Comparison of ENCODE assay signal across 1 cellular context in the genomic region with DNA sequence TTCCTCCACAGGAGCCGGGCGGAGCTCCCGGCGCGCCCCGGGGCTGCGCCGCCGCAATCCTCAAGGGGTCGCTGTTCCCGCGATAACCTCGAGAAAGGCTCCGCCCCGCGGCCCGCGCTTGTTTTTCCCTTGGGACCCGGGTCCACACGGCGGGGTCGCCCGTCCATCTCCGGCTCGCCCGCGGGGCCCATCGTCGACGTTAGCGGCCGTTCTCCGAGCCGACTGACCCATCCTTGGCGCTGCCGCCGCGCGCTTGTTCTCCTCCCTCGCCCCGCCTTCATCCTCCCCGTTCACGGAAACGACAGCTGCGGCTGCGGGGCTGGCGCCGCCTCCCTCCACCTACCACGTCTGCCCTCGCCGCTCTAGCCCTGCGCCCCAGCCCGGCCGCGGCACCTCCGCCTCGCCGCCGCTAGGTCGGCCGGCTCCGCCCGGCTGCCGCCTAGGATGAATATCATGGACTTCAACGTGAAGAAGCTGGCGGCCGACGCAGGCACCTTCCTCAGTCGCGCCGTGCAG.
TF ChIP-seq lines count a peak whose summit lies in the region.

TSS of gene SH3GLB1 (plus strand) at position 121 of the 516 bp plus-strand sequence. CDS start at position 445, 324 bp downstream.

TF ChIP-seq in HepG2, 621 proteins besides CTCF, POLR2A, EP300 and RAD21 (continued from another document and continues in another):
- TF ChIP-seq SRSF9 (IDR thresholded peaks at IDR 0.05; ENCODE audit: borderline replicate concordance, insufficient read depth, low read depth, low read length, poor library complexity, severe bottlenecking): no peak
- no peak for TF ChIP-seq RARA (CRISPR knock-in tag; IDR thresholded peaks at IDR 0.05)
- peak; percentile 53; the same call in 1 of the 2 replicates for TF ChIP-seq TARDBP (CRISPR knock-in tag; IDR thresholded peaks at IDR 0.05)
- peak; percentile 74; the same call in 1 of the 2 replicates for TF ChIP-seq GABPB1 (CRISPR knock-in tag; IDR thresholded peaks at IDR 0.05)
- TF ChIP-seq GPBP1L1 (CRISPR knock-in tag; IDR thresholded peaks at IDR 0.05): no peak
- no peak for TF ChIP-seq SRSF4 (IDR thresholded peaks at IDR 0.05; ENCODE audit: low read depth, low read length, poor library complexity, severe bottlenecking)
- TF ChIP-seq, protein P1, sequence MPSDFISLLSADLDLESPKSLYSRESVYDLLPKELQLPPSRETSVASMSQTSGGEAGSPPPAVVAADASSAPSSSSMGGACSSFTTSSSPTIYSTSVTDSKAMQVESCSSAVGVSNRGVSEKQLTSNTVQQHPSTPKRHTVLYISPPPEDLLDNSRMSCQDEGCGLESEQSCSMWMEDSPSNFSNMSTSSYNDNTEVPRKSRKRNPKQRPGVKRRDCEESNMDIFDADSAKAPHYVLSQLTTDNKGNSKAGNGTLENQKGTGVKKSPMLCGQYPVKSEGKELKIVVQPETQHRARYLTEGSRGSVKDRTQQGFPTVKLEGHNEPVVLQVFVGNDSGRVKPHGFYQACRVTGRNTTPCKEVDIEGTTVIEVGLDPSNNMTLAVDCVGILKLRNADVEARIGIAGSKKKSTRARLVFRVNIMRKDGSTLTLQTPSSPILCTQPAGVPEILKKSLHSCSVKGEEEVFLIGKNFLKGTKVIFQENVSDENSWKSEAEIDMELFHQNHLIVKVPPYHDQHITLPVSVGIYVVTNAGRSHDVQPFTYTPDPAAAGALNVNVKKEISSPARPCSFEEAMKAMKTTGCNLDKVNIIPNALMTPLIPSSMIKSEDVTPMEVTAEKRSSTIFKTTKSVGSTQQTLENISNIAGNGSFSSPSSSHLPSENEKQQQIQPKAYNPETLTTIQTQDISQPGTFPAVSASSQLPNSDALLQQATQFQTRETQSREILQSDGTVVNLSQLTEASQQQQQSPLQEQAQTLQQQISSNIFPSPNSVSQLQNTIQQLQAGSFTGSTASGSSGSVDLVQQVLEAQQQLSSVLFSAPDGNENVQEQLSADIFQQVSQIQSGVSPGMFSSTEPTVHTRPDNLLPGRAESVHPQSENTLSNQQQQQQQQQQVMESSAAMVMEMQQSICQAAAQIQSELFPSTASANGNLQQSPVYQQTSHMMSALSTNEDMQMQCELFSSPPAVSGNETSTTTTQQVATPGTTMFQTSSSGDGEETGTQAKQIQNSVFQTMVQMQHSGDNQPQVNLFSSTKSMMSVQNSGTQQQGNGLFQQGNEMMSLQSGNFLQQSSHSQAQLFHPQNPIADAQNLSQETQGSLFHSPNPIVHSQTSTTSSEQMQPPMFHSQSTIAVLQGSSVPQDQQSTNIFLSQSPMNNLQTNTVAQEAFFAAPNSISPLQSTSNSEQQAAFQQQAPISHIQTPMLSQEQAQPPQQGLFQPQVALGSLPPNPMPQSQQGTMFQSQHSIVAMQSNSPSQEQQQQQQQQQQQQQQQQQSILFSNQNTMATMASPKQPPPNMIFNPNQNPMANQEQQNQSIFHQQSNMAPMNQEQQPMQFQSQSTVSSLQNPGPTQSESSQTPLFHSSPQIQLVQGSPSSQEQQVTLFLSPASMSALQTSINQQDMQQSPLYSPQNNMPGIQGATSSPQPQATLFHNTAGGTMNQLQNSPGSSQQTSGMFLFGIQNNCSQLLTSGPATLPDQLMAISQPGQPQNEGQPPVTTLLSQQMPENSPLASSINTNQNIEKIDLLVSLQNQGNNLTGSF (CRISPR knock-in tag; IDR thresholded peaks at IDR 0.05): no peak
- TF ChIP-seq PHB2 (IDR thresholded peaks at IDR 0.05; ENCODE audit: partially characterized antibody): no peak
- TF ChIP-seq PITX1 (CRISPR knock-in tag; IDR thresholded peaks at IDR 0.05): peak; percentile 81
- TF ChIP-seq PBX3 (CRISPR knock-in tag; IDR thresholded peaks at IDR 0.05; ENCODE audit: borderline replicate concordance): no peak
- TF ChIP-seq, protein P2, sequence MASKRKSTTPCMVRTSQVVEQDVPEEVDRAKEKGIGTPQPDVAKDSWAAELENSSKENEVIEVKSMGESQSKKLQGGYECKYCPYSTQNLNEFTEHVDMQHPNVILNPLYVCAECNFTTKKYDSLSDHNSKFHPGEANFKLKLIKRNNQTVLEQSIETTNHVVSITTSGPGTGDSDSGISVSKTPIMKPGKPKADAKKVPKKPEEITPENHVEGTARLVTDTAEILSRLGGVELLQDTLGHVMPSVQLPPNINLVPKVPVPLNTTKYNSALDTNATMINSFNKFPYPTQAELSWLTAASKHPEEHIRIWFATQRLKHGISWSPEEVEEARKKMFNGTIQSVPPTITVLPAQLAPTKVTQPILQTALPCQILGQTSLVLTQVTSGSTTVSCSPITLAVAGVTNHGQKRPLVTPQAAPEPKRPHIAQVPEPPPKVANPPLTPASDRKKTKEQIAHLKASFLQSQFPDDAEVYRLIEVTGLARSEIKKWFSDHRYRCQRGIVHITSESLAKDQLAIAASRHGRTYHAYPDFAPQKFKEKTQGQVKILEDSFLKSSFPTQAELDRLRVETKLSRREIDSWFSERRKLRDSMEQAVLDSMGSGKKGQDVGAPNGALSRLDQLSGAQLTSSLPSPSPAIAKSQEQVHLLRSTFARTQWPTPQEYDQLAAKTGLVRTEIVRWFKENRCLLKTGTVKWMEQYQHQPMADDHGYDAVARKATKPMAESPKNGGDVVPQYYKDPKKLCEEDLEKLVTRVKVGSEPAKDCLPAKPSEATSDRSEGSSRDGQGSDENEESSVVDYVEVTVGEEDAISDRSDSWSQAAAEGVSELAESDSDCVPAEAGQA (IDR thresholded peaks at IDR 0.05; ENCODE audit: low read depth): no peak
- TF ChIP-seq, protein P2 (CRISPR knock-in tag; IDR thresholded peaks at IDR 0.05; ENCODE audit: borderline replicate concordance): no peak
- no peak for TF ChIP-seq ZNF75D (CRISPR knock-in tag; IDR thresholded peaks at IDR 0.05; ENCODE audit: borderline replicate concordance)
- TF ChIP-seq ZNF629 (CRISPR knock-in tag; conservative IDR thresholded peaks at IDR 0.05): no peak
- no peak for TF ChIP-seq NPAS2 (CRISPR knock-in tag; IDR thresholded peaks at IDR 0.05; ENCODE audit: borderline replicate concordance)
- TF ChIP-seq JDP2 (CRISPR knock-in tag; IDR thresholded peaks at IDR 0.05; ENCODE audit: borderline replicate concordance): no peak; the same call in 1 of the 2 replicates
- no peak for TF ChIP-seq NFRKB (IDR thresholded peaks at IDR 0.05)
- peak; percentile 17; the same call in 1 of the 2 replicates for TF ChIP-seq HNRNPUL1 (IDR thresholded peaks at IDR 0.05; ENCODE audit: low read depth, low read length)
- no peak for TF ChIP-seq CENPX (CRISPR knock-in tag; IDR thresholded peaks at IDR 0.05)
- peak; percentile 82 for TF ChIP-seq KMT2B (CRISPR knock-in tag; IDR thresholded peaks at IDR 0.05)
- no peak for TF ChIP-seq RBM22 (optimal IDR thresholded peaks at IDR 0.05; ENCODE audit: low read length)
- no peak for TF ChIP-seq ZNF281 (CRISPR knock-in tag; IDR thresholded peaks at IDR 0.05; ENCODE audit: borderline replicate concordance)
- TF ChIP-seq, protein P3, sequence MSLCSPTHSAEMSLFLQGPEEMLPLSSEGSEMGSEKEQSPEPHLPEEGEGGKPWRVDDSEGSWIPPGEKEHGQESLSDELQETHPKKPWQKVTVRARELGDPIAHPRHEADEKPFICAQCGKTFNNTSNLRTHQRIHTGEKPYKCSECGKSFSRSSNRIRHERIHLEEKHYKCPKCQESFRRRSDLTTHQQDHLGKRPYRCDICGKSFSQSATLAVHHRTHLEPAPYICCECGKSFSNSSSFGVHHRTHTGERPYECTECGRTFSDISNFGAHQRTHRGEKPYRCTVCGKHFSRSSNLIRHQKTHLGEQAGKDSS (CRISPR knock-in tag; IDR thresholded peaks at IDR 0.05; ENCODE audit: borderline replicate concordance, low read depth): no peak; the same call in 1 of the 2 replicates
- TF ChIP-seq ZBTB38 (CRISPR knock-in tag; IDR thresholded peaks at IDR 0.05): no peak; the same call in 1 of the 2 replicates
- TF ChIP-seq ZNF350 (CRISPR knock-in tag; IDR thresholded peaks at IDR 0.05; ENCODE audit: borderline replicate concordance, low read depth): peak; percentile 58; the same call in 1 of the 2 replicates
- TF ChIP-seq ZNF552 (CRISPR knock-in tag; IDR thresholded peaks at IDR 0.05; ENCODE audit: borderline replicate concordance): no peak
- peak; percentile 54 for TF ChIP-seq MED1 (CRISPR knock-in tag; IDR thresholded peaks at IDR 0.05)
- TF ChIP-seq TRIM24 (CRISPR knock-in tag; IDR thresholded peaks at IDR 0.05): no peak
- TF ChIP-seq, protein P4, sequence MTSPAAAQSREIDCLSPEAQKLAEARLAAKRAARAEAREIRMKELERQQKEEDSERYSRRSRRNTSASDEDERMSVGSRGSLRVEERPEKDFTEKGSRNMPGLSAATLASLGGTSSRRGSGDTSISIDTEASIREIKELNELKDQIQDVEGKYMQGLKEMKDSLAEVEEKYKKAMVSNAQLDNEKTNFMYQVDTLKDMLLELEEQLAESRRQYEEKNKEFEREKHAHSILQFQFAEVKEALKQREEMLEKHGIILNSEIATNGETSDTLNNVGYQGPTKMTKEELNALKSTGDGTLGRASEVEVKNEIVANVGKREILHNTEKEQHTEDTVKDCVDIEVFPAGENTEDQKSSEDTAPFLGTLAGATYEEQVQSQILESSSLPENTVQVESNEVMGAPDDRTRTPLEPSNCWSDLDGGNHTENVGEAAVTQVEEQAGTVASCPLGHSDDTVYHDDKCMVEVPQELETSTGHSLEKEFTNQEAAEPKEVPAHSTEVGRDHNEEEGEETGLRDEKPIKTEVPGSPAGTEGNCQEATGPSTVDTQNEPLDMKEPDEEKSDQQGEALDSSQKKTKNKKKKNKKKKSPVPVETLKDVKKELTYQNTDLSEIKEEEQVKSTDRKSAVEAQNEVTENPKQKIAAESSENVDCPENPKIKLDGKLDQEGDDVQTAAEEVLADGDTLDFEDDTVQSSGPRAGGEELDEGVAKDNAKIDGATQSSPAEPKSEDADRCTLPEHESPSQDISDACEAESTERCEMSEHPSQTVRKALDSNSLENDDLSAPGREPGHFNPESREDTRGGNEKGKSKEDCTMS (CRISPR knock-in tag; conservative IDR thresholded peaks at IDR 0.05): no peak
- no peak for TF ChIP-seq SMARCE1 (IDR thresholded peaks at IDR 0.05; ENCODE audit: borderline replicate concordance)
- TF ChIP-seq ZNF614 (CRISPR knock-in tag; IDR thresholded peaks at IDR 0.05; ENCODE audit: borderline replicate concordance): no peak
- TF ChIP-seq XRCC5 (optimal IDR thresholded peaks at IDR 0.05; ENCODE audit: low read length): peak; percentile 50
- TF ChIP-seq TOE1 (CRISPR knock-in tag; IDR thresholded peaks at IDR 0.05): no peak
- no peak for TF ChIP-seq FOXP1 (IDR thresholded peaks at IDR 0.05)
- TF ChIP-seq FOXP1 (CRISPR knock-in tag; IDR thresholded peaks at IDR 0.05): no peak
- TF ChIP-seq MAF1 (CRISPR knock-in tag; IDR thresholded peaks at IDR 0.05; ENCODE audit: borderline replicate concordance): no peak; the same call in 1 of the 2 replicates
